8 cellular contexts compared by ENCODE assay signal in the genomic region with DNA sequence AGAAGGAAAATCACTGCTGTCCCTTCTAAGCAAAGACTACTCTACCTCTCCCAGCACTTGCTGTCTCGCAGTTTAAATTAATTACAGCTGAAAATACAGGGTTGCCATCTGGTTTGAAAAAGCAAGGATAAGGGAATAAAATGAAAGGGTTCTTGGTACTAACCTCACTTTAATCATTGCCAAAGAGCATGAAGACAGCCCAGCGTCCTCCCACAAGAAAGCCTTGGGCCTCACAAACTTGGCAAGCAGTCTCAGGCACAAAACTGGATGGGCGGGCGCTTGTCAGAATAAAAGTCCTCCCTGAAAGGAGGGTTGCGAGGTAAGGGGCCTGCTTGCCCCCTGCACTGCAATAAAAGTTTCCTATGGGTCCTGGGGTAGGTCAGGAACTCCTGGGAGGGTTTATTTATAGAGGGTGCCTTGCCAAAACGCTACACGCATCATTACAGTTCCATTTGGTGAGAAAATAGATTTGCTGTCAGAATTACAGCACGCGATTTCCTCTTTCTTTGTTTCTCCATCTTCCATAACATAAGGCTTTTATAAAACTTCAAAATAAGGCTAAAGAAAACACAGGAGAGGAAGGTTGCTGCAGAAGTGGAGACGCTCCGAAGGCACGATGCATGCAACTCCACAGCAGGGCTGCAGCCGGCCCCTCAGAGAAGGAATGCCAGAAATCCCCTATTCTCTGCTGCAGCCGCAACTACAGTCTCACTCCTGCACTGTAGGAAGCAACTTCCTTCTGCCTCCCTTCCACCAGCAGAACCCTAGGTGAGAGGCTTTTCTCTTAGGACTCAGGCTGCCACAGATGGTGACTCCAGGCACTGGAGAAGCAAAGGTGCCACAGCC.
A peak's percentile ranks its signal among the peaks of the same experiment; 100 is the strongest.
DNase-seq lines count a peak whose midpoint lies in the region; ATAC-seq and TF ChIP-seq lines count a peak whose summit lies in the region.

No MANE protein-coding gene starts in this region.

- no peak for ATAC-seq in natural killer cell
- ATAC-seq in natural killer cell treated with Interleukin-12 subunit alpha and Interleukin-12 subunit beta and Interleukin-15 and Interleukin-18, amount 100 ng/mL, for 72 hours, result no peak
- ATAC-seq in stimulated activated memory B cell treated with anti-CD40 and anti-IgM and Interleukin-4, amounts not matched to agents 10 μg/mL and 1 μg/mL and 100 μg/mL, for 72 hours, result no peak

- H3K27ac Mint-ChIP-seq in natural killer cell, result peak overlapping the region in 1 of 2 donors; percentile 73
- H3K27ac Mint-ChIP-seq in natural killer cell treated with Interleukin-12 subunit alpha and Interleukin-12 subunit beta and Interleukin-15 and Interleukin-18, amount 100 ng/mL, for 72 hours, result peak overlapping the region in 1 of 2 donors; percentile 22
- no peak overlapping the region for H3K27ac Mint-ChIP-seq in stimulated activated memory B cell treated with anti-CD40 and anti-IgM and Interleukin-4, amounts not matched to agents 10 μg/mL and 1 μg/mL and 100 μg/mL, for 72 hours
- no peak overlapping the region for H3K27ac Mint-ChIP-seq in activated T-helper 1 cell treated with anti-CD3 and anti-CD28 coated beads, Interleukin-12 subunit alpha, Interleukin-12 subunit beta, Interleukin-2, Interleukin-4 antibody, amounts not matched to agents 30 ng/mL and 10 ng/mL and 1 ng/mL, durations not matched to agents 14 hours and 24 hours and 36 hours

- intact Hi-C loops in natural killer cell (cut with micrococcal nuclease), result no loop called here
- intact Hi-C loops in activated T-helper 1 cell treated with anti-CD3 and anti-CD28 coated beads, Interleukin-12 subunit alpha, Interleukin-12 subunit beta, Interleukin-2, Interleukin-4 antibody, amounts not matched to agents 30 ng/mL and 10 ng/mL and 1 ng/mL, durations not matched to agents 14 hours and 24 hours and 36 hours (cut with micrococcal nuclease), result loop anchor here (5.0 kb wide), 1 partner anchor 60 kb away; the partner anchor contains the start of gene VGLL4

- peak overlapping the region; percentile 14 for H3K4me3 Mint-ChIP-seq in natural killer cell
- no peak overlapping the region for H3K4me3 Mint-ChIP-seq in natural killer cell treated with Interleukin-12 subunit alpha and Interleukin-12 subunit beta and Interleukin-15 and Interleukin-18, amount 100 ng/mL, for 72 hours
- peak overlapping the region; percentile 9 for H3K4me3 Mint-ChIP-seq in stimulated activated memory B cell treated with anti-CD40 and anti-IgM and Interleukin-4, amounts not matched to agents 10 μg/mL and 1 μg/mL and 100 μg/mL, for 72 hours
- H3K4me3 Mint-ChIP-seq in activated T-helper 1 cell treated with anti-CD3 and anti-CD28 coated beads, Interleukin-12 subunit alpha, Interleukin-12 subunit beta, Interleukin-2, Interleukin-4 antibody, amounts not matched to agents 30 ng/mL and 10 ng/mL and 1 ng/mL, durations not matched to agents 14 hours and 24 hours and 36 hours, result no peak overlapping the region

- H3K4me1 Mint-ChIP-seq in natural killer cell, result peaks cover 79 to 82% of the 10 kb centered on the region in 2 donors
- peaks cover 53 to 55% of the 10 kb centered on the region in 2 donors for H3K4me1 Mint-ChIP-seq in natural killer cell treated with Interleukin-12 subunit alpha and Interleukin-12 subunit beta and Interleukin-15 and Interleukin-18, amount 100 ng/mL, for 72 hours (ENCODE audit: low read depth in 2 of 2)
- H3K4me1 Mint-ChIP-seq in stimulated activated memory B cell treated with anti-CD40 and anti-IgM and Interleukin-4, amounts not matched to agents 10 μg/mL and 1 μg/mL and 100 μg/mL, for 72 hours, result peaks cover 50% of the 10 kb centered on the region
- peaks cover 25% of the 10 kb centered on the region for H3K4me1 Mint-ChIP-seq in activated T-helper 1 cell treated with anti-CD3 and anti-CD28 coated beads, Interleukin-12 subunit alpha, Interleukin-12 subunit beta, Interleukin-2, Interleukin-4 antibody, amounts not matched to agents 30 ng/mL and 10 ng/mL and 1 ng/mL, durations not matched to agents 14 hours and 24 hours and 36 hours (ENCODE audit: low read depth)

- H3K9me3 Mint-ChIP-seq in natural killer cell, result no peaks in the 10 kb centered on the region
- H3K9me3 Mint-ChIP-seq in natural killer cell treated with Interleukin-12 subunit alpha and Interleukin-12 subunit beta and Interleukin-15 and Interleukin-18, amount 100 ng/mL, for 72 hours, result no peaks in the 10 kb centered on the region
- no peaks in the 10 kb centered on the region for H3K9me3 Mint-ChIP-seq in stimulated activated memory B cell treated with anti-CD40 and anti-IgM and Interleukin-4, amounts not matched to agents 10 μg/mL and 1 μg/mL and 100 μg/mL, for 72 hours
- no peaks in the 10 kb centered on the region for H3K9me3 Mint-ChIP-seq in activated T-helper 1 cell treated with anti-CD3 and anti-CD28 coated beads, Interleukin-12 subunit alpha, Interleukin-12 subunit beta, Interleukin-2, Interleukin-4 antibody, amounts not matched to agents 30 ng/mL and 10 ng/mL and 1 ng/mL, durations not matched to agents 14 hours and 24 hours and 36 hours

- peak overlapping the region; percentile 39 for H3K4me3 ChIP-seq in kidney epithelial cell (ENCODE audit: low read depth, low read length)

- H3K36me3 Mint-ChIP-seq in natural killer cell, result no peaks in the 10 kb centered on the region
- no peaks in the 10 kb centered on the region for H3K36me3 Mint-ChIP-seq in natural killer cell treated with Interleukin-12 subunit alpha and Interleukin-12 subunit beta and Interleukin-15 and Interleukin-18, amount 100 ng/mL, for 72 hours
- H3K36me3 Mint-ChIP-seq in stimulated activated memory B cell treated with anti-CD40 and anti-IgM and Interleukin-4, amounts not matched to agents 10 μg/mL and 1 μg/mL and 100 μg/mL, for 72 hours, result peaks cover 11% of the 10 kb centered on the region
- peaks cover 9% of the 10 kb centered on the region for H3K36me3 Mint-ChIP-seq in activated T-helper 1 cell treated with anti-CD3 and anti-CD28 coated beads, Interleukin-12 subunit alpha, Interleukin-12 subunit beta, Interleukin-2, Interleukin-4 antibody, amounts not matched to agents 30 ng/mL and 10 ng/mL and 1 ng/mL, durations not matched to agents 14 hours and 24 hours and 36 hours (ENCODE audit: low read depth)

- no peaks in the 10 kb centered on the region for H3K27me3 Mint-ChIP-seq in natural killer cell (ENCODE audit: low read depth in 2 of 2)
- no peaks in the 10 kb centered on the region for H3K27me3 Mint-ChIP-seq in natural killer cell treated with Interleukin-12 subunit alpha and Interleukin-12 subunit beta and Interleukin-15 and Interleukin-18, amount 100 ng/mL, for 72 hours
- no peaks in the 10 kb centered on the region for H3K27me3 Mint-ChIP-seq in stimulated activated memory B cell treated with anti-CD40 and anti-IgM and Interleukin-4, amounts not matched to agents 10 μg/mL and 1 μg/mL and 100 μg/mL, for 72 hours
- H3K27me3 Mint-ChIP-seq in activated T-helper 1 cell treated with anti-CD3 and anti-CD28 coated beads, Interleukin-12 subunit alpha, Interleukin-12 subunit beta, Interleukin-2, Interleukin-4 antibody, amounts not matched to agents 30 ng/mL and 10 ng/mL and 1 ng/mL, durations not matched to agents 14 hours and 24 hours and 36 hours (ENCODE audit: insufficient read depth), result no peaks in the 10 kb centered on the region

- H3K27me3 ChIP-seq in kidney epithelial cell (ENCODE audit: control insufficient read depth, insufficient read depth, low read length), result no peaks in the 10 kb centered on the region

- DNase-seq in natural killer cell (no peak), NCI-H526 treated with DMSO at 0.1 percent for 48 hours (lab: John Stamatoyannopoulos, UW) (peak; percentile 31), cerebellar cortex (ENCODE audit: low spot score) (peak; percentile 80), kidney epithelial cell (ENCODE audit: low read depth) (no peak), activated gamma-delta T cell treated with Interleukin-2 at 50 U/mL for 16 hours (no peak)
- no peak for DNase-seq in natural killer cell treated with Interleukin-12 subunit alpha and Interleukin-12 subunit beta and Interleukin-15 and Interleukin-18, amount 100 ng/mL, for 72 hours (ENCODE audit: low spot score)
- no peak for DNase-seq in activated T-helper 1 cell treated with anti-CD3 and anti-CD28 coated beads, Interleukin-12 subunit alpha, Interleukin-12 subunit beta, Interleukin-2, Interleukin-4 antibody, amounts not matched to agents 30 ng/mL and 10 ng/mL and 1 ng/mL, durations not matched to agents 14 hours and 24 hours and 36 hours (ENCODE audit: low spot score)

- H3K36me3 ChIP-seq in kidney epithelial cell (ENCODE audit: control insufficient read depth, insufficient read depth, low read length), result no peaks in the 10 kb centered on the region

- no peak for TF ChIP-seq CTCF in natural killer cell (IDR thresholded peaks at IDR 0.05)
- no peak for TF ChIP-seq CTCF in kidney epithelial cell (IDR thresholded peaks at IDR 0.05; ENCODE audit: insufficient read depth, low read length, poor library complexity, severe bottlenecking)

Comparison
In these comparisons a context has a peak if more than half of its experiments do, and no peak if none do; other contexts are left out.
1. H3K4me3 Mint-ChIP-seq: peak in natural killer cell (single experiment) and stimulated activated memory B cell treated with anti-CD40 and anti-IgM and Interleukin-4, amounts not matched to agents 10 μg/mL and 1 μg/mL and 100 μg/mL, for 72 hours (single experiment); none in natural killer cell treated with Interleukin-12 subunit alpha and Interleukin-12 subunit beta and Interleukin-15 and Interleukin-18, amount 100 ng/mL, for 72 hours (single experiment) and activated T-helper 1 cell treated with anti-CD3 and anti-CD28 coated beads, Interleukin-12 subunit alpha, Interleukin-12 subunit beta, Interleukin-2, Interleukin-4 antibody, amounts not matched to agents 30 ng/mL and 10 ng/mL and 1 ng/mL, durations not matched to agents 14 hours and 24 hours and 36 hours (single experiment).
2. DNase-seq: peak in NCI-H526 treated with DMSO at 0.1 percent for 48 hours (single experiment) and cerebellar cortex (single experiment); none in natural killer cell (single experiment), natural killer cell treated with Interleukin-12 subunit alpha and Interleukin-12 subunit beta and Interleukin-15 and Interleukin-18, amount 100 ng/mL, for 72 hours (single experiment), kidney epithelial cell (single experiment), activated gamma-delta T cell treated with Interleukin-2 at 50 U/mL for 16 hours (single experiment) and activated T-helper 1 cell treated with anti-CD3 and anti-CD28 coated beads, Interleukin-12 subunit alpha, Interleukin-12 subunit beta, Interleukin-2, Interleukin-4 antibody, amounts not matched to agents 30 ng/mL and 10 ng/mL and 1 ng/mL, durations not matched to agents 14 hours and 24 hours and 36 hours (single experiment).